Comparison of ENCODE assay signal across 8 cellular contexts in genomic region chr1:16163882-16164820, GRCh38. TPM values are rescaled to one million over a fixed set of nuclear protein-coding genes. Genes with fewer than 3 reads are reported as not detected.
A peak's percentile ranks its signal among the peaks of the same experiment; 100 is the strongest.
DNase-seq lines count a peak whose midpoint lies in the region; ATAC-seq, FAIRE-seq and TF ChIP-seq lines count a peak whose summit lies in the region.

No MANE protein-coding gene starts in this region.

- H3K4me3 ChIP-seq in BLaER1 treated with 17β-estradiol and CSF1 and Interleukin-3, amounts not matched to agents 10 nM and 100 nM = no peak overlapping the region

- peaks cover 13% of the 10 kb centered on the region for H3K27me3 Mint-ChIP-seq in glutamatergic neuron (ENCODE audit: unreplicated experiment)

- H3K27me3 ChIP-seq in BLaER1 treated with 17β-estradiol and CSF1 and Interleukin-3, amounts not matched to agents 10 nM and 100 nM = peaks cover 19 to 49% (median 40%) of the 10 kb centered on the region in 11 experiments; a peak in 21 of 22 replicates

- H3K27ac Mint-ChIP-seq in glutamatergic neuron (ENCODE audit: unreplicated experiment) = peak overlapping the region; percentile 43

- H3K9me3 Mint-ChIP-seq in glutamatergic neuron (ENCODE audit: unreplicated experiment) = peaks cover 4% of the 10 kb centered on the region

- H3K4me3 Mint-ChIP-seq in glutamatergic neuron (ENCODE audit: unreplicated experiment) = no peak overlapping the region

- no peak overlapping the region for H3K9ac ChIP-seq in BLaER1 treated with 17β-estradiol and CSF1 and Interleukin-3, amounts not matched to agents 10 nM and 100 nM

- no peaks in the 10 kb centered on the region for H3K36me3 Mint-ChIP-seq in glutamatergic neuron (ENCODE audit: unreplicated experiment)

- H3K9me3 ChIP-seq in BLaER1 treated with 17β-estradiol and CSF1 and Interleukin-3, amounts not matched to agents 10 nM and 100 nM (replicated peaks in 1 of 11) = no peaks in the 10 kb centered on the region

- no peak for ATAC-seq in HG03135 (IDR thresholded peaks at IDR 0.05; ENCODE audit: unreplicated experiment)
- no peak for ATAC-seq in HG03432 (IDR thresholded peaks at IDR 0.05; ENCODE audit: unreplicated experiment)

- H4K20me1 ChIP-seq in BLaER1 treated with 17β-estradiol and CSF1 and Interleukin-3, amounts not matched to agents 10 nM and 100 nM = peaks cover 0 to 17% (median 0%) of the 10 kb centered on the region in 11 experiments; a peak in 4 of 22 replicates

- H3K4me1 Mint-ChIP-seq in glutamatergic neuron (ENCODE audit: low read depth, unreplicated experiment) = peaks cover 13% of the 10 kb centered on the region

- no peaks in the 10 kb centered on the region for H3K36me3 ChIP-seq in BLaER1 treated with 17β-estradiol and CSF1 and Interleukin-3, amounts not matched to agents 10 nM and 100 nM

- TF ChIP-seq CTCF in glutamatergic neuron (IDR thresholded peaks at IDR 0.05; ENCODE audit: partially characterized antibody, unreplicated experiment) = no peak

- peak; percentile 75 for DNase-seq in HTR-8/SVneo (ENCODE audit: insufficient read length, low spot score)
- DNase-seq in SW480 (ENCODE audit: low spot score) = peak; percentile 99
- DNase-seq in glutamatergic neuron = no peak
- no peak for DNase-seq in effector CD8-positive, alpha-beta T cell (lab: John Stamatoyannopoulos, UW)
- no peak for DNase-seq in KG1 (lab: John Stamatoyannopoulos, UW)

- FAIRE-seq in HTR-8/SVneo (lab: Jason Lieb, UNC) = peak; percentile 78

- no peak overlapping the region for H3K27ac ChIP-seq in BLaER1 treated with 17β-estradiol and CSF1 and Interleukin-3, amounts not matched to agents 10 nM and 100 nM

- peak overlapping the region; percentile 27 to 91 (median 45); a peak in 21 of 22 replicates for H3K4me2 ChIP-seq in BLaER1 treated with 17β-estradiol and CSF1 and Interleukin-3, amounts not matched to agents 10 nM and 100 nM

- peaks cover 54 to 83% (median 71%) of the 10 kb centered on the region in 10 experiments for H3K4me1 ChIP-seq in BLaER1 treated with 17β-estradiol and CSF1 and Interleukin-3, amounts not matched to agents 10 nM and 100 nM

RNA-seq across cellular contexts. Expression of gene EPHA2, which starts 8.3 kb away (rescaled TPM):
- total RNA-seq in glutamatergic neuron (ENCODE audit: unreplicated experiment) = 0.29 TPM

RNA-seq across cellular contexts. Expression of gene ARHGEF19, which starts 48.3 kb away (rescaled TPM):
- 3.4 TPM for total RNA-seq in glutamatergic neuron (ENCODE audit: unreplicated experiment)

Comparison
In these comparisons a context has a peak if more than half of its experiments do, and no peak if none do; other contexts are left out.
1. DNase-seq: peak in HTR-8/SVneo (single experiment) and SW480 (single experiment); none in glutamatergic neuron (single experiment), effector CD8-positive, alpha-beta T cell (single experiment) and KG1 (single experiment).